18 cellular contexts compared by ENCODE assay signal in genomic region chrX:85859426-85859825, GRCh38.
DNase-seq lines count a peak whose midpoint lies in the region; ATAC-seq, FAIRE-seq and TF ChIP-seq lines count a peak whose summit lies in the region.
"Had no signal": no experiment of that assay in that cellular context is flagged by ENCODE, and none has a peak within 500 bp of the region (broad histone marks: within the 10 kb centered on the region; RNA-seq: fewer than 3 reads in every experiment).

No MANE protein-coding gene starts in this region.

- H4K8ac ChIP-seq in IMR-90 (ENCODE audit: low read depth in 2 of 2, low read length in 2 of 2): no peak overlapping the region

- POLR2A ChIA-PET in IMR-90 (lab: Charles Lee; ENCODE audit: unreplicated experiment): no interaction called here

- no peak overlapping the region for H2BK15ac ChIP-seq in IMR-90 (ENCODE audit: low read depth, low read length)

- H3K9me1 ChIP-seq in IMR-90 (ENCODE audit: insufficient read depth, low read length): no peaks in the 10 kb centered on the region

- no peaks in the 10 kb centered on the region for H3K79me1 ChIP-seq in IMR-90 (ENCODE audit: low read depth in 1 of 2, low read length in 2 of 2)

- H4K91ac ChIP-seq in IMR-90 (ENCODE audit: insufficient read depth, low read depth, low read length): no peak overlapping the region

- no peaks in the 10 kb centered on the region for H3K36me3 Mint-ChIP-seq in astrocyte (ENCODE audit: low read depth, unreplicated experiment)

- TF ChIP-seq RAD21 in IMR-90 (IDR thresholded peaks at IDR 0.05; ENCODE audit: low read length): no peak

- intact Hi-C loops in IMR-90 (cut with micrococcal nuclease) (no loop called here), ovary (cut with DNase I) (no loop called here)

- dilution Hi-C loops in IMR-90 (cut with HindIII; ENCODE audit: low sequenced_read_pairs, unreplicated experiment): no loop called here

- TF ChIP-seq EP300 in ovary (IDR thresholded peaks at IDR 0.05): no peak

- H2AFZ ChIP-seq in IMR-90 (replicated peaks; ENCODE audit: low read length, poor library complexity) (no peak overlapping the region), astrocyte (ENCODE audit: low read depth, low read length) (no peak overlapping the region)

- no peak overlapping the region for H3K27ac Mint-ChIP-seq in astrocyte (ENCODE audit: unreplicated experiment)
- H3K27ac Mint-ChIP-seq: HFFc6 had no signal

- no peaks in the 10 kb centered on the region for H3K9me3 Mint-ChIP-seq in astrocyte (ENCODE audit: unreplicated experiment)
- H3K9me3 Mint-ChIP-seq: HFFc6 had no signal

- H3K4me3 ChIP-seq in IMR-90 (ENCODE audit: insufficient read depth, low read depth, low read length) (no peak overlapping the region), astrocyte (ENCODE audit: insufficient read depth, low read depth, low read length) (no peak overlapping the region), ovary (no peak overlapping the region)
- H3K4me3 ChIP-seq: BLaER1 treated with 17β-estradiol and CSF1 and Interleukin-3, amounts not matched to agents 10 nM and 100 nM; Peyer's patch had no signal

- no TSS peak for BruUV-seq in IMR-90 (replicated peaks; lab: Mats Ljungman, UMichigan)

- H3K4me1 ChIP-seq in IMR-90 (ENCODE audit: control insufficient read depth, insufficient read depth, low read length) (no peaks in the 10 kb centered on the region), astrocyte (ENCODE audit: insufficient read depth, low read length) (no peaks in the 10 kb centered on the region), ovary (ENCODE audit: insufficient read depth) (no peaks in the 10 kb centered on the region)
- H3K4me1 ChIP-seq: BLaER1 treated with 17β-estradiol and CSF1 and Interleukin-3, amounts not matched to agents 10 nM and 100 nM; Peyer's patch had no signal

- no peak overlapping the region for H2AK5ac ChIP-seq in IMR-90 (ENCODE audit: low read depth, low read length)

- no peaks in the 10 kb centered on the region for H3K27me3 Mint-ChIP-seq in astrocyte (ENCODE audit: low read depth, unreplicated experiment)

- no peak for TF ChIP-seq POLR2A in IMR-90 (IDR thresholded peaks at IDR 0.05; ENCODE audit: low read depth, low read length)
- TF ChIP-seq POLR2A in ovary (IDR thresholded peaks at IDR 0.05): no peak

- TF ChIP-seq CTCF in IMR-90 (conservative IDR thresholded peaks at IDR 0.05; ENCODE audit: low read depth, low read length): no peak
- no peak for TF ChIP-seq CTCF in astrocyte (IDR thresholded peaks at IDR 0.05; ENCODE audit: insufficient read depth, low read depth, low read length)
- no peak for TF ChIP-seq CTCF in ovary (IDR thresholded peaks at IDR 0.05)

- H2BK120ac ChIP-seq in IMR-90 (ENCODE audit: low read depth, low read length): no peak overlapping the region

- no peak overlapping the region for H4K5ac ChIP-seq in IMR-90 (ENCODE audit: low read depth, low read length)

- H3K4ac ChIP-seq in IMR-90 (ENCODE audit: low read depth, low read length): no peak overlapping the region

- DNase-seq in NCI-H1105 treated with DMSO at 0.1 percent for 48 hours (lab: John Stamatoyannopoulos, UW) (peak; percentile 43), NCI-H1105 (lab: John Stamatoyannopoulos, UW) (no peak), IMR-90 (peak; percentile 11), astrocyte (ENCODE audit: low read depth) (no peak), kidney tubule cell (ENCODE audit: low spot score) (no peak), ovary (no peak)
- DNase-seq in central memory CD4-positive, alpha-beta T cell: no peak
- DNase-seq: DMS 273 treated with DMSO at 0.1 percent for 48 hours, HFFc6, KG1, NCI-H1092, NCI-H187 treated with DMSO at 0.1 percent for 48 hours, NCI-H526, Peyer's patch, Right ventricle myocardium superior had no signal

- FAIRE-seq in astrocyte (lab: Jason Lieb, UNC): peak; percentile 88
- peak; percentile 69 for FAIRE-seq in islet of Langerhans (lab: Jason Lieb, UNC)

- H3K4me2 ChIP-seq in IMR-90 (ENCODE audit: low read depth, low read length) (no peak overlapping the region), astrocyte (ENCODE audit: low read length) (no peak overlapping the region)
- H3K4me2 ChIP-seq: BLaER1 treated with 17β-estradiol and CSF1 and Interleukin-3, amounts not matched to agents 10 nM and 100 nM had no signal

- in situ Hi-C loops in IMR-90 (cut with MboI; ENCODE audit: low sequenced_read_pairs): no loop called here

- no peaks in the 10 kb centered on the region for H3K9me3 ChIP-seq in IMR-90 (ENCODE audit: control insufficient read depth, insufficient read depth, low read length)
- H3K9me3 ChIP-seq in astrocyte (ENCODE audit: insufficient read depth, low read depth, low read length): no peaks in the 10 kb centered on the region
- H3K9me3 ChIP-seq in ovary: no peaks in the 10 kb centered on the region
- H3K9me3 ChIP-seq: Peyer's patch had no signal

- no peak for ATAC-seq in IMR-90 (ENCODE audit: low read depth)

- no peak overlapping the region for H3K23ac ChIP-seq in IMR-90 (ENCODE audit: low read depth, low read length)

- no peak overlapping the region for H2BK5ac ChIP-seq in IMR-90 (ENCODE audit: low read depth, low read length, poor library complexity, severe bottlenecking)

- no peak overlapping the region for H3K27ac ChIP-seq in IMR-90 (ENCODE audit: insufficient read depth, low read length)
- no peak overlapping the region for H3K27ac ChIP-seq in astrocyte (ENCODE audit: low read depth, low read length)
- no peak overlapping the region for H3K27ac ChIP-seq in ovary
- H3K27ac ChIP-seq: 22Rv1; BLaER1 treated with 17β-estradiol and CSF1 and Interleukin-3, amounts not matched to agents 10 nM and 100 nM; Peyer's patch had no signal

- no peak overlapping the region for H3K9ac ChIP-seq in IMR-90 (ENCODE audit: low read depth, low read length)
- H3K9ac ChIP-seq in astrocyte (ENCODE audit: low read length): no peak overlapping the region
- H3K9ac ChIP-seq: BLaER1 treated with 17β-estradiol and CSF1 and Interleukin-3, amounts not matched to agents 10 nM and 100 nM had no signal

- CTCF ChIA-PET in IMR-90 (lab: Yijun Ruan, JAX): no interaction called here

- no peaks in the 10 kb centered on the region for H3K79me2 ChIP-seq in astrocyte (ENCODE audit: insufficient read depth, low read length)

- H3K14ac ChIP-seq in IMR-90 (replicated peaks; ENCODE audit: low read depth, low read length): no peak overlapping the region

- H3K4me3 Mint-ChIP-seq in astrocyte (ENCODE audit: unreplicated experiment): no peak overlapping the region
- H3K4me3 Mint-ChIP-seq: HFFc6 had no signal

- no peak overlapping the region for H2BK20ac ChIP-seq in IMR-90 (ENCODE audit: low read depth, low read length)

- H4K20me1 ChIP-seq in IMR-90 (ENCODE audit: insufficient read depth, low read length) (no peaks in the 10 kb centered on the region), astrocyte (ENCODE audit: insufficient read depth, low read length) (no peaks in the 10 kb centered on the region)

- H3K4me1 Mint-ChIP-seq in astrocyte (ENCODE audit: low read depth, unreplicated experiment): no peaks in the 10 kb centered on the region

- H2AK9ac ChIP-seq in IMR-90 (replicated peaks; ENCODE audit: low read depth, low read length, poor library complexity): no peak overlapping the region

- no peaks in the 10 kb centered on the region for H3K27me3 ChIP-seq in IMR-90 (ENCODE audit: control insufficient read depth, insufficient read depth, low read length)
- no peaks in the 10 kb centered on the region for H3K27me3 ChIP-seq in astrocyte (ENCODE audit: insufficient read depth, low read length)
- no peaks in the 10 kb centered on the region for H3K27me3 ChIP-seq in ovary
- H3K27me3 ChIP-seq: Peyer's patch had no signal

- H3K36me3 ChIP-seq in IMR-90 (ENCODE audit: control insufficient read depth, insufficient read depth, low read length) (no peaks in the 10 kb centered on the region), astrocyte (ENCODE audit: insufficient read depth, low read length) (no peaks in the 10 kb centered on the region), ovary (no peaks in the 10 kb centered on the region)
- H3K36me3 ChIP-seq: Peyer's patch had no signal

- H3K18ac ChIP-seq in IMR-90 (ENCODE audit: low read depth, low read length): no peak overlapping the region

- H3K56ac ChIP-seq in IMR-90 (ENCODE audit: extremely low read depth, insufficient read depth, low read length): no peak overlapping the region

TF ChIP-seq in IMR-90, 13 proteins besides CTCF, POLR2A, EP300 and RAD21:
- TF ChIP-seq CHD1 (IDR thresholded peaks at IDR 0.05; ENCODE audit: low read depth, low read length) (no peak), FOS (IDR thresholded peaks at IDR 0.05; ENCODE audit: low read depth, low read length) (no peak), SMC3 (IDR thresholded peaks at IDR 0.05; ENCODE audit: low read depth, low read length) (no peak), BHLHE40 (IDR thresholded peaks at IDR 0.05; ENCODE audit: low read depth, low read length) (no peak), MAZ (IDR thresholded peaks at IDR 0.05; ENCODE audit: borderline replicate concordance, low read depth, low read length) (no peak), NFE2L2 (IDR thresholded peaks at IDR 0.05; ENCODE audit: low read depth, low read length) (no peak), MAFK (IDR thresholded peaks at IDR 0.05; ENCODE audit: low read depth, low read length) (no peak), USF2 (IDR thresholded peaks at IDR 0.05; ENCODE audit: low read depth, low read length) (no peak), RFX5 (IDR thresholded peaks at IDR 0.05; ENCODE audit: low read depth, low read length) (no peak), CEBPB (IDR thresholded peaks at IDR 0.05; ENCODE audit: low read depth, low read length) (no peak), RCOR1 (IDR thresholded peaks at IDR 0.05; ENCODE audit: insufficient replicate concordance, low read length) (no peak), MXI1 (IDR thresholded peaks at IDR 0.05; ENCODE audit: borderline replicate concordance, low read depth, low read length) (no peak), ELK1 (IDR thresholded peaks at IDR 0.05; ENCODE audit: borderline replicate concordance, low read depth, low read length) (no peak)
TF ChIP-seq in IMR-90: peak in this region for 0.

Comparison
In these comparisons a context has a peak if more than half of its experiments do, and no peak if none do; other contexts are left out.
1. DNase-seq: peak in NCI-H1105 treated with DMSO at 0.1 percent for 48 hours (single experiment) and IMR-90 (single experiment); none in NCI-H1105 (single experiment), astrocyte (single experiment), kidney tubule cell (single experiment), ovary (0 of 5) and central memory CD4-positive, alpha-beta T cell (single experiment).